ENCODE assay signal across 15 cellular contexts in the genomic region with DNA sequence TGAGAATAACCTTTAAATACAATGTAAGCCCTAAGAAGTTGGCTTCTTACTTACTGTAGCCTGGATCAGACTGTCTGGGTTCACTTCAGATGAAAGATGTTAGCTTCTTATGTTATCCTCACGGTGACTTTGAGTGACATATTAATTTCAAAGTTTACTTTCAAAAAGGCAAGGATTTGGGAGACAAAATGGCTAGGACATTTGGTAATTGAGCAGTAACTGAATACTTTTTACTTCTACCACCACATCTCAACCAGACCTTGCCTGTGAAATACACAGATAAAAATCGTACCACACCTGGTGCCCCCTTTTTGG. TPM values are rescaled to one million over a fixed set of nuclear protein-coding genes. Genes with fewer than 3 reads are reported as not detected.
A peak's percentile ranks its signal among the peaks of the same experiment; 100 is the strongest.
DNase-seq lines count a peak whose midpoint lies in the region; ATAC-seq, FAIRE-seq and TF ChIP-seq lines count a peak whose summit lies in the region.
"Had no signal": no experiment of that assay in that cellular context is flagged by ENCODE, and none has a peak within 500 bp of the region (broad histone marks: within the 10 kb centered on the region; RNA-seq: fewer than 3 reads in every experiment).

No MANE protein-coding gene starts in this region.

- FAIRE-seq in urothelium cell line (lab: Jason Lieb, UNC) = peak; percentile 78
- FAIRE-seq in kidney (lab: Jason Lieb, UNC) = no peak

- no peak overlapping the region for H3K4me3 ChIP-seq in OCI-LY3 (ENCODE audit: low read length)
- H3K4me3 ChIP-seq in esophagus muscularis mucosa = no peak overlapping the region
- H3K4me3 ChIP-seq in kidney (ENCODE audit: low read length in 2 of 2) = no peak overlapping the region
- H3K4me3 ChIP-seq: BLaER1, PC-9 had no signal

- TF ChIP-seq CTCF in Calu3 (IDR thresholded peaks at IDR 0.05; ENCODE audit: unreplicated experiment) (peak; percentile 1), OCI-LY3 (IDR thresholded peaks at IDR 0.05; ENCODE audit: low read depth, low read length) (no peak), esophagus muscularis mucosa (IDR thresholded peaks at IDR 0.05) (no peak), kidney (IDR thresholded peaks at IDR 0.05; ENCODE audit: borderline replicate concordance, extremely low read depth, insufficient read depth) (no peak)

- BruUV-seq in Calu3 (replicated peaks; lab: Mats Ljungman, UMichigan) = no TSS peak

- no peak for ATAC-seq in GM18873 (IDR thresholded peaks at IDR 0.05; ENCODE audit: low FRiP score, unreplicated experiment)

- no peaks in the 10 kb centered on the region for H3K4me1 Mint-ChIP-seq in Calu3 (ENCODE audit: low read depth, unreplicated experiment)
- H3K4me1 Mint-ChIP-seq: IgD-negative memory B cell had no signal

- no peak overlapping the region for H3K4me3 Mint-ChIP-seq in Calu3 (ENCODE audit: low read depth, unreplicated experiment)
- H3K4me3 Mint-ChIP-seq: IgD-negative memory B cell, T-cell had no signal

- peak overlapping the region; percentile 12; the same call in 1 of the 2 replicates for H3K4me2 ChIP-seq in OCI-LY3 (ENCODE audit: low read length)
- H3K4me2 ChIP-seq: BLaER1, PC-9, SK-N-SH had no signal

- no peak for TF ChIP-seq POLR2A in esophagus muscularis mucosa (IDR thresholded peaks at IDR 0.05; ENCODE audit: low read depth)

- no peaks in the 10 kb centered on the region for H3K9me3 Mint-ChIP-seq in Calu3 (ENCODE audit: low read depth, unreplicated experiment)
- H3K9me3 Mint-ChIP-seq: IgD-negative memory B cell, T-cell had no signal

- no peak overlapping the region for H3K27ac Mint-ChIP-seq in Calu3 (ENCODE audit: unreplicated experiment)
- H3K27ac Mint-ChIP-seq: IgD-negative memory B cell, T-cell had no signal

- no peaks in the 10 kb centered on the region for H3K36me3 Mint-ChIP-seq in Calu3 (ENCODE audit: insufficient read depth, unreplicated experiment)
- H3K36me3 Mint-ChIP-seq: IgD-negative memory B cell, T-cell had no signal

- no peaks in the 10 kb centered on the region for H3K79me2 ChIP-seq in OCI-LY3 (ENCODE audit: low read length)

- 38% methylated on average over 2 of the region's 2 CpGs for WGBS in esophagus muscularis mucosa

- H3K27me3 Mint-ChIP-seq in Calu3 (ENCODE audit: unreplicated experiment) = peaks cover 34% of the 10 kb centered on the region

- no peak for TF ChIP-seq EP300 in esophagus muscularis mucosa (IDR thresholded peaks at IDR 0.05)

- intact Hi-C loops in Calu3 (cut with micrococcal nuclease; ENCODE audit: unreplicated experiment) (loop anchor here (1.0 to 2.0 kb wide), 3 partner anchors 34 to 601 kb away; no protein-coding TSS in a partner anchor), esophagus muscularis mucosa (cut with DNase I) (loop anchor here (10.0 kb wide), 1 partner anchor 600 kb away; no protein-coding TSS in a partner anchor), kidney (cut with DNase I) (loop anchor here (10.0 kb wide), 1 partner anchor 60 kb away; no protein-coding TSS in a partner anchor)

- DNase-seq in Calu3 (no peak), esophagus muscularis mucosa (ENCODE audit: extremely low spot score) (peak; percentile 5), urothelium cell line (ENCODE audit: low spot score) (no peak), kidney (no peak)
- DNase-seq in activated CD4-positive, CD25-positive, alpha-beta regulatory T cell treated with anti-CD3 and anti-CD28 coated beads, Interleukin-2, amount 50 U/mL, for 72 hours = no peak
- DNase-seq: DMS 273 treated with DMSO at 0.1 percent for 48 hours, GOT3, NCI-H2171 had no signal

- H3K36me3 ChIP-seq in OCI-LY3 (replicated peaks; ENCODE audit: low read depth, low read length) (no peaks in the 10 kb centered on the region), esophagus muscularis mucosa (no peaks in the 10 kb centered on the region), kidney (ENCODE audit: control insufficient read depth in 1 of 2, insufficient read depth in 2 of 2, low read length in 2 of 2) (no peaks in the 10 kb centered on the region)
- H3K36me3 ChIP-seq: BLaER1 had no signal

- H3K4me1 ChIP-seq in OCI-LY3 (ENCODE audit: low read length) (no peaks in the 10 kb centered on the region), esophagus muscularis mucosa (no peaks in the 10 kb centered on the region), kidney (ENCODE audit: control insufficient read depth in 1 of 2, insufficient read depth in 1 of 2, low read depth in 1 of 2, low read length in 2 of 2) (no peaks in the 10 kb centered on the region)
- H3K4me1 ChIP-seq: BLaER1 had no signal

- no peaks in the 10 kb centered on the region for H3K9me3 ChIP-seq in OCI-LY3 (ENCODE audit: insufficient read depth, low read length)
- H3K9me3 ChIP-seq in esophagus muscularis mucosa = no peaks in the 10 kb centered on the region
- H3K9me3 ChIP-seq in kidney (ENCODE audit: control insufficient read depth in 1 of 2, low read length in 2 of 2) = no peaks in the 10 kb centered on the region
- H3K9me3 ChIP-seq: BLaER1, SK-N-SH had no signal

- 0 out of 2 replicates have a peak overlapping the region, but pooled peaks have one; percentile 47 for H2AFZ ChIP-seq in OCI-LY3 (ENCODE audit: low read depth, low read length)
- H2AFZ ChIP-seq: PC-9 had no signal

- H3K27ac ChIP-seq in OCI-LY3 (ENCODE audit: low read length) (no peak overlapping the region), esophagus muscularis mucosa (replicated peaks in 1 of 4) (no peak overlapping the region), kidney (ENCODE audit: low read depth in 2 of 2, low read length in 2 of 2) (no peak overlapping the region)
- H3K27ac ChIP-seq: BLaER1, PC-9 had no signal

- H3K9ac ChIP-seq in OCI-LY3 (ENCODE audit: low read length) = no peak overlapping the region
- no peak overlapping the region for H3K9ac ChIP-seq in kidney (ENCODE audit: low read length in 2 of 2)
- H3K9ac ChIP-seq: BLaER1, SK-N-SH had no signal

- CTCF ChIA-PET in Calu3 (lab: Charles Lee) = interaction anchor here (0.6 to 2.0 kb wide), 11 partner anchors 17 to 644 kb away, joined by 3 to 20 read pairs (median 5); no protein-coding TSS in a partner anchor

- no peaks in the 10 kb centered on the region for H4K20me1 ChIP-seq in OCI-LY3 (ENCODE audit: insufficient read depth, low read length)
- H4K20me1 ChIP-seq: BLaER1 had no signal

- H3K27me3 ChIP-seq in OCI-LY3 (ENCODE audit: low read depth, low read length) (peaks cover 14% of the 10 kb centered on the region), esophagus muscularis mucosa (peaks cover 0 to 24% (median 2%) of the 10 kb centered on the region in 4 donors)
- H3K27me3 ChIP-seq: BLaER1 had no signal

RNA-seq across cellular contexts. Expression of a gene that starts 36.0 kb away (rescaled TPM):
- total RNA-seq in Calu3 (2022) (83.6 and 96.3 TPM in 2 replicates), esophagus muscularis mucosa (100 to 1,000 TPM; 152 to 270 (median 196) TPM), kidney (73.8 TPM)
- 18.2 TPM for polyA plus RNA-seq in kidney (ENCODE audit: insufficient read depth, low read depth, low replicate concordance)
